19 cellular contexts compared by ENCODE assay signal in the genomic region with DNA sequence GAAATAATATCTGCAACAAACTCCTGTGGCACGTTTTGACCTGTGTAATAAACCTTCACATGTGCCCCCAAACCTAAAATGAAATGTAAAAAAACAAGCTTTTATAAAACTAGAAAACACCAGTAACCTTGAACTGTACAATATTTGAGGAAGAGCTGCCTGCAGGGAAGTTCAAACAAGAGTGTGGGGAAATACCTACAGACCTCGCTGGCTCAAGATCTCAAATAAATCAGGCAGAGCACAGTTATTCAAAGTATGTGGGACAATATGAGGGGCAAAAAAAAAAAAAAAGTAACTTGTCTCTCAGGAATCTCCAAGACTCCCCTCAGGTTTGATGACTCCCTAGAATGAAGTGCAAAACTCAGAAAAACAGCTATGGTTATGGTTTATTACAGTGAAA. TPM values are rescaled to one million over a fixed set of nuclear protein-coding genes. Genes with fewer than 3 reads are reported as not detected.
DNase-seq lines count a peak whose midpoint lies in the region; ATAC-seq and TF ChIP-seq lines count a peak whose summit lies in the region.
"Had no signal": no experiment of that assay in that cellular context is flagged by ENCODE, and none has a peak within 500 bp of the region (broad histone marks: within the 10 kb centered on the region; RNA-seq: fewer than 3 reads in every experiment).

No MANE protein-coding gene starts in this region.

- peaks cover 21% of the 10 kb centered on the region for H3K4me1 Mint-ChIP-seq in mesothelial cell of epicardium
- H3K4me1 Mint-ChIP-seq in CD4-positive, alpha-beta memory T cell = no peaks in the 10 kb centered on the region
- H3K4me1 Mint-ChIP-seq: CD14-positive monocyte had no signal

- peaks cover 21% of the 10 kb centered on the region for H3K27me3 Mint-ChIP-seq in mesothelial cell of epicardium (ENCODE audit: low read depth)
- no peaks in the 10 kb centered on the region for H3K27me3 Mint-ChIP-seq in CD4-positive, alpha-beta memory T cell

- no peaks in the 10 kb centered on the region for H3K9me3 ChIP-seq in liver (ENCODE audit: control insufficient read depth in 4 of 4, low read length in 3 of 4)
- H3K9me3 ChIP-seq in CD4-positive, alpha-beta memory T cell (ENCODE audit: control insufficient read depth in 1 of 2, low read length in 2 of 2) = no peaks in the 10 kb centered on the region
- H3K9me3 ChIP-seq: BE2C, BLaER1, Caco-2 had no signal

- POLR2A ChIA-PET in CD4-positive, alpha-beta memory T cell (lab: Charles Lee; ENCODE audit: partially characterized antibody) = no interaction called here

- no peak overlapping the region for H3K27ac ChIP-seq in liver (ENCODE audit: low read depth in 1 of 2, low read length in 2 of 2)
- no peak overlapping the region for H3K27ac ChIP-seq in CD4-positive, alpha-beta memory T cell (ENCODE audit: low read depth, low read length)
- H3K27ac ChIP-seq: BLaER1 had no signal

- no peak for TF ChIP-seq CTCF in liver (IDR thresholded peaks at IDR 0.05; ENCODE audit: low read depth, low read length, missing input control)
- TF ChIP-seq CTCF in mesothelial cell of epicardium (IDR thresholded peaks at IDR 0.05; ENCODE audit: unreplicated experiment) = no peak

- ATAC-seq in left lobe of liver = peak; percentile 70
- ATAC-seq: CD8-positive, alpha-beta T cell had no signal

- H3K4me1 ChIP-seq in liver (ENCODE audit: control insufficient read depth in 4 of 4, insufficient read depth in 4 of 4, low read length in 3 of 4) = peaks cover 0 to 5% (median under 1%) of the 10 kb centered on the region in 4 donors
- H3K4me1 ChIP-seq in CD4-positive, alpha-beta memory T cell (ENCODE audit: insufficient read depth, low read length) = no peaks in the 10 kb centered on the region
- H3K4me1 ChIP-seq: BE2C, BLaER1, Caco-2 had no signal

- DNase-seq in amniotic epithelial cell (ENCODE audit: low read depth) (peak; percentile 2), left lobe of liver (ENCODE audit: low spot score) (no peak), mesothelial cell of epicardium (ENCODE audit: low spot score in 2 of 2, unreplicated experiment in 2 of 2) (no peak), NCI-H2029 treated with DMSO at 0.1 percent for 48 hours (lab: John Stamatoyannopoulos, UW) (no peak), germinal center (ENCODE audit: low spot score) (no peak)
- DNase-seq in CD4-positive, alpha-beta memory T cell = no peak
- DNase-seq: 8988T; ACHN; BE2C; C1 segment of cervical spinal cord; Caco-2; Calu3; CD4-positive, CD25-positive, alpha-beta regulatory T cell; CD8-positive, alpha-beta T cell; DMS79 treated with DMSO at 0.1 percent for 48 hours; GF-D8 had no signal

- WGBS in liver = 17% methylated on average over 2 of the region's 2 CpGs

- peak overlapping the region; percentile 80 for H3K27ac Mint-ChIP-seq in mesothelial cell of epicardium
- H3K27ac Mint-ChIP-seq in CD4-positive, alpha-beta memory T cell = peak overlapping the region in 1 of 7 donors; percentile 20
- H3K27ac Mint-ChIP-seq: CD14-positive monocyte; CD4-positive, CD25-positive, alpha-beta regulatory T cell; CD8-positive, alpha-beta T cell had no signal

- intact Hi-C loops in CD4-positive, alpha-beta memory T cell (cut with micrococcal nuclease) = no loop called here

- H3K4me3 ChIP-seq in liver (ENCODE audit: low read depth in 1 of 3, low read length in 3 of 3) = no peak overlapping the region
- no peak overlapping the region for H3K4me3 ChIP-seq in CD4-positive, alpha-beta memory T cell (ENCODE audit: low read length in 2 of 2)
- H3K4me3 ChIP-seq: BLaER1 had no signal

- no peak for TF ChIP-seq RAD21 in liver (IDR thresholded peaks at IDR 0.05)

- H3K36me3 Mint-ChIP-seq in mesothelial cell of epicardium = peaks cover 2% of the 10 kb centered on the region
- H3K36me3 Mint-ChIP-seq in CD4-positive, alpha-beta memory T cell = no peaks in the 10 kb centered on the region
- H3K36me3 Mint-ChIP-seq: CD14-positive monocyte; CD4-positive, CD25-positive, alpha-beta regulatory T cell; CD8-positive, alpha-beta T cell had no signal

- CTCF ChIA-PET in CD4-positive, alpha-beta memory T cell (lab: Charles Lee; ENCODE audit: partially characterized antibody) = interaction anchor here (0.7 kb wide), 1 partner anchor 205 kb away, joined by 3 read pairs; no protein-coding TSS in a partner anchor

- H3K4me3 Mint-ChIP-seq in mesothelial cell of epicardium = no peak overlapping the region
- H3K4me3 Mint-ChIP-seq in CD4-positive, alpha-beta memory T cell = no peak overlapping the region
- H3K4me3 Mint-ChIP-seq: CD14-positive monocyte; CD4-positive, CD25-positive, alpha-beta regulatory T cell; CD8-positive, alpha-beta T cell had no signal

- no peaks in the 10 kb centered on the region for H3K27me3 ChIP-seq in liver (ENCODE audit: control insufficient read depth in 4 of 4, insufficient read depth in 4 of 4, low read length in 3 of 4)
- no peaks in the 10 kb centered on the region for H3K27me3 ChIP-seq in CD4-positive, alpha-beta memory T cell (ENCODE audit: insufficient read depth, low read length)
- H3K27me3 ChIP-seq: BE2C, BLaER1 had no signal

- peaks cover 15% of the 10 kb centered on the region for H3K9me3 Mint-ChIP-seq in mesothelial cell of epicardium
- H3K9me3 Mint-ChIP-seq in CD4-positive, alpha-beta memory T cell = peaks cover 0 to 2% (median 0%) of the 10 kb centered on the region in 8 donors
- H3K9me3 Mint-ChIP-seq: CD4-positive, CD25-positive, alpha-beta regulatory T cell; CD8-positive, alpha-beta T cell had no signal

- no peak overlapping the region for H3K9ac ChIP-seq in liver (ENCODE audit: low read depth in 1 of 2, low read length in 2 of 2)
- H3K9ac ChIP-seq: BLaER1 had no signal

- H3K36me3 ChIP-seq in liver (ENCODE audit: control insufficient read depth in 4 of 4, insufficient read depth in 3 of 4, low read depth in 1 of 4, low read length in 3 of 4) = no peaks in the 10 kb centered on the region
- H3K36me3 ChIP-seq in CD4-positive, alpha-beta memory T cell (ENCODE audit: insufficient read depth, low read length) = no peaks in the 10 kb centered on the region
- H3K36me3 ChIP-seq: BE2C, BLaER1 had no signal

TF ChIP-seq in liver, 16 proteins besides CTCF, POLR2A, EP300 and RAD21:
- TF ChIP-seq HNF4A (conservative IDR thresholded peaks at IDR 0.05) (peak; percentile 28 to 32), NR2F2 (IDR thresholded peaks at IDR 0.05) (no peak)

RNA-seq across cellular contexts. Expression of a gene that starts 37.9 kb away (rescaled TPM):
- 7.7 TPM for total RNA-seq in left lobe of liver
- total RNA-seq in liver = 10 to 100 TPM in 1 of 2 donors, 1 to 10 TPM in 1; 7.9 to 14.9 TPM
- 10 to 100 TPM; 11.1 to 16.3 TPM for polyA plus RNA-seq in liver
- total RNA-seq in mesothelial cell of epicardium = 42.5 to 44.1 TPM (median 43.3 TPM) in 3 replicates
- 10 to 100 TPM; 40.5 to 42.9 TPM for total RNA-seq in CD4-positive, alpha-beta memory T cell
- 10 to 100 TPM; 65.8 to 74.4 TPM for polyA plus RNA-seq in CD4-positive, alpha-beta memory T cell
